ENCODE assay signal across 13 cellular contexts in genomic region chr14:65092340-65092739, GRCh38. TPM values are rescaled to one million over a fixed set of nuclear protein-coding genes. Genes with fewer than 3 reads are reported as not detected.
DNase-seq lines count a peak whose midpoint lies in the region; ATAC-seq and TF ChIP-seq lines count a peak whose summit lies in the region.
"Had no signal": no experiment of that assay in that cellular context is flagged by ENCODE, and none has a peak within 500 bp of the region (broad histone marks: within the 10 kb centered on the region; RNA-seq: fewer than 3 reads in every experiment).

No MANE protein-coding gene starts in this region.

- H3K9me3 ChIP-seq in left ventricle myocardium inferior (replicated peaks) (no peaks in the 10 kb centered on the region), heart left ventricle (peaks cover 0 to 5% (median 0%) of the 10 kb centered on the region in 12 donors), hepatocyte (ENCODE audit: low read depth) (peaks cover 5% of the 10 kb centered on the region), psoas muscle (no peaks in the 10 kb centered on the region)

- peak overlapping the region; percentile 82 for H3K27ac ChIP-seq in left ventricle myocardium inferior (replicated peaks)
- peak overlapping the region in 3 of 12 donors; percentile 8 to 65 (median 14) for H3K27ac ChIP-seq in heart left ventricle
- peak overlapping the region; percentile 29 for H3K27ac ChIP-seq in hepatocyte
- peak overlapping the region; percentile 23 for H3K27ac ChIP-seq in psoas muscle
- H3K27ac ChIP-seq: 22Rv1, HL-60 had no signal

- 63 to 85% (median 77%) methylated on average over 2 of the region's 2 CpGs for WGBS in heart left ventricle, 4 donors
- 74% methylated on average over 2 of the region's 2 CpGs for WGBS in hepatocyte (ENCODE audit: low lambda C conversion rate, missing lambda C conversion rate)
- WGBS in psoas muscle, 3 donors = 88 to 93% (median 89%) methylated on average over 2 of the region's 2 CpGs

- intact Hi-C loops in left ventricle myocardium inferior (cut with micrococcal nuclease) = no loop called here
- intact Hi-C loops in heart left ventricle (cut with DNase I) = no loop called here
- intact Hi-C loops in psoas muscle (cut with DNase I) = no loop called here

- TF ChIP-seq CTCF in left ventricle myocardium inferior (IDR thresholded peaks at IDR 0.05; ENCODE audit: borderline replicate concordance) = no peak
- no peak for TF ChIP-seq CTCF in heart left ventricle (IDR thresholded peaks at IDR 0.05)
- TF ChIP-seq CTCF in hepatocyte (IDR thresholded peaks at IDR 0.05; ENCODE audit: poor library complexity) = no peak
- TF ChIP-seq CTCF in psoas muscle (IDR thresholded peaks at IDR 0.05) = no peak

- H3K4me3 ChIP-seq in left ventricle myocardium inferior = no peak overlapping the region
- no peak overlapping the region for H3K4me3 ChIP-seq in heart left ventricle
- no peak overlapping the region for H3K4me3 ChIP-seq in hepatocyte
- H3K4me3 ChIP-seq in psoas muscle = no peak overlapping the region

- no peak overlapping the region for H2AFZ ChIP-seq in hepatocyte

- no peak overlapping the region for H3K4me2 ChIP-seq in hepatocyte

- TF ChIP-seq POLR2A in heart left ventricle (IDR thresholded peaks at IDR 0.05) = no peak

- H3K27me3 ChIP-seq in left ventricle myocardium inferior (ENCODE audit: low read depth) (no peaks in the 10 kb centered on the region), heart left ventricle (no peaks in the 10 kb centered on the region), hepatocyte (no peaks in the 10 kb centered on the region), psoas muscle (ENCODE audit: insufficient read depth in 3 of 3, low read length in 2 of 3) (no peaks in the 10 kb centered on the region)

- H4K20me1 ChIP-seq in hepatocyte (ENCODE audit: insufficient read depth, poor library complexity, severe bottlenecking) = peaks cover 12% of the 10 kb centered on the region

- H3K4me1 ChIP-seq in left ventricle myocardium inferior (peaks cover 90% of the 10 kb centered on the region), heart left ventricle (peaks cover 11 to 85% (median 69%) of the 10 kb centered on the region in 12 donors), hepatocyte (ENCODE audit: insufficient read depth) (peaks cover 22% of the 10 kb centered on the region), psoas muscle (peaks cover 70% of the 10 kb centered on the region)

- H3K9me2 ChIP-seq in hepatocyte (replicated peaks; ENCODE audit: insufficient read depth) = no peaks in the 10 kb centered on the region

- peaks cover 52% of the 10 kb centered on the region for H3K79me2 ChIP-seq in hepatocyte

- ATAC-seq in heart left ventricle = no peak
- ATAC-seq in psoas muscle = no peak
- ATAC-seq: HCT116 had no signal

- H3K36me3 ChIP-seq in left ventricle myocardium inferior (peaks cover 67% of the 10 kb centered on the region), heart left ventricle (peaks cover 0 to 92% (median 64%) of the 10 kb centered on the region in 9 donors), hepatocyte (replicated peaks; ENCODE audit: insufficient read depth, low read depth) (peaks cover 13% of the 10 kb centered on the region), psoas muscle (ENCODE audit: insufficient read depth in 1 of 2, low read depth in 1 of 2) (peaks cover 16 to 67% of the 10 kb centered on the region in 2 donors)

- no peak for DNase-seq in left ventricle myocardium inferior
- no peak for DNase-seq in heart left ventricle
- DNase-seq in hepatocyte (ENCODE audit: low spot score) = no peak
- DNase-seq in psoas muscle = no peak
- DNase-seq in NK-92 (lab: John Stamatoyannopoulos, UW; ENCODE audit: unreplicated experiment) = no peak
- no peak for DNase-seq in cerebellum (ENCODE audit: low spot score)
- no peak for DNase-seq in amniotic stem cell (lab: John Stamatoyannopoulos, UW)
- DNase-seq: CD8-positive, alpha-beta memory T cell; DMS 273 treated with DMSO at 0.1 percent for 48 hours; IMR-90 had no signal

RNA-seq across cellular contexts. Expression of gene MAX, which starts 10.0 kb away (rescaled TPM):
- total RNA-seq in left ventricle myocardium inferior (81.9 TPM), heart left ventricle (100 to 1,000 TPM in 1 of 9 donors, 10 to 100 TPM in 8; 42.3 to 102 (median 79.5) TPM), hepatocyte (53.5 and 54.3 TPM in 2 replicates), psoas muscle (100 to 1,000 TPM in 1 of 4 donors, 10 to 100 TPM in 3; 44.7 to 115 (median 55.9) TPM), cerebellum (38.0 TPM)
- polyA plus RNA-seq in heart left ventricle (10 to 100 TPM; 42.3 to 60.5 TPM), hepatocyte (70.5 and 86.5 TPM in 2 replicates), psoas muscle (10 to 100 TPM; 44.5 to 83.6 (median 50.6) TPM)
